In the genomic region with DNA sequence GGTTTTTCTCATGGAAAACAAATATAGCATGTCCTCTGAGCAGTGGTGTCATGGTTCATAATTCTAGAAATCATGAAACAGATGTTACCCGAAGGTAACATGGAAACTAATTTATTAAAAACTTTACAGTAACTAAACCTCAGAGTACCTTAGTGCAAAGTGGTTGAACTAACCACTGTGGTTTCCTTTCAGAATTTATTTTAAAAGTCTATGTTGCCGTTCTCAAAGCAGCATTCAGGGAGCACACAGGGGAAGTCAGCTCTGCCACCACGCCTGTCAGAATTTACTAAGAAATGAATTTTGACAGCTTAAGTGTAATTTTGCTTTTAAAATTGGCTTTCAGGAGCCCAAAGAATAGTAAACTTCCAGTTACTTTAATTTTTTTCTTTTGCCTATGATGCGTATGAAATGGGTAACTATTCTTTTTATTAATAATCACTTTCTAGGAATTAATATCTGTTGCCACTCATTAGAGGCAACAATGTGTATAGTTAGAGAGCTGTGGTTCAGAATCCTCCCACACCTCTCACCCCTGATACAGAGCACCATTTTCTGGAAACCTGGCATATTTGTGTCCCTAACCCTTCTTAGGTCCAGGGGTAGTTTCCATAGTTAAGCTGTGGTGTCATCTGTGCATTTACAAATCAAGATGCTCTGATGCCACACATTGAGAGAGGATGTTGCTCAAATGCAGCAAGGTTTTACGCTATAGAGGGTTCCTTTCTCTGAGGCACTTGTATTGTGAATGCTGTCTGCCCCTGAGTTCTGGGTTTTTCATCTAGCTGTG, we compare ENCODE assay signal across 11 cellular contexts.
DNase-seq lines count a peak whose midpoint lies in the region; ATAC-seq, FAIRE-seq and TF ChIP-seq lines count a peak whose summit lies in the region.
"Had no signal": no experiment of that assay in that cellular context is flagged by ENCODE, and none has a peak within 500 bp of the region (broad histone marks: within the 10 kb centered on the region; RNA-seq: fewer than 3 reads in every experiment).

No MANE protein-coding gene starts in this region.

- H3K27ac Mint-ChIP-seq in activated naive CD8-positive, alpha-beta T cell treated with anti-CD3 and anti-CD28 coated beads, Interleukin-2, amount 10 ng/mL, durations not matched to agents 7 days and 5 days = no peak overlapping the region

- H3K27me3 Mint-ChIP-seq in activated naive CD8-positive, alpha-beta T cell treated with anti-CD3 and anti-CD28 coated beads, Interleukin-2, amount 10 ng/mL, durations not matched to agents 7 days and 5 days = no peaks in the 10 kb centered on the region

- peak overlapping the region; percentile 33 for H3K4me3 Mint-ChIP-seq in activated naive CD8-positive, alpha-beta T cell treated with anti-CD3 and anti-CD28 coated beads, Interleukin-2, amount 10 ng/mL, durations not matched to agents 7 days and 5 days

- FAIRE-seq in GM18507 (lab: Jason Lieb, UNC) = peak; percentile 83
- FAIRE-seq: K562 had no signal

- H3K4me1 Mint-ChIP-seq in activated naive CD8-positive, alpha-beta T cell treated with anti-CD3 and anti-CD28 coated beads, Interleukin-2, amount 10 ng/mL, durations not matched to agents 7 days and 5 days = peaks cover 12% of the 10 kb centered on the region

- intact Hi-C loops in posterior vena cava (cut with DNase I) = no loop called here

- H3K36me3 Mint-ChIP-seq in activated naive CD8-positive, alpha-beta T cell treated with anti-CD3 and anti-CD28 coated beads, Interleukin-2, amount 10 ng/mL, durations not matched to agents 7 days and 5 days = peaks cover 33% of the 10 kb centered on the region

- peaks cover 5% of the 10 kb centered on the region for H3K9me3 Mint-ChIP-seq in activated naive CD8-positive, alpha-beta T cell treated with anti-CD3 and anti-CD28 coated beads, Interleukin-2, amount 10 ng/mL, durations not matched to agents 7 days and 5 days

- POLR2A ChIA-PET in activated naive CD8-positive, alpha-beta T cell treated with anti-CD3 and anti-CD28 coated beads, Interleukin-2, amount 10 ng/mL, durations not matched to agents 7 days and 5 days (lab: Charles Lee) = interaction anchor here (1.5 kb wide), 1 partner anchor 203 kb away, joined by 4 read pairs; a partner anchor contains a TSS

- peak; percentile 91 for ATAC-seq in HG03103 (IDR thresholded peaks at IDR 0.05; ENCODE audit: low read depth, unreplicated experiment)
- ATAC-seq in activated naive CD8-positive, alpha-beta T cell treated with anti-CD3 and anti-CD28 coated beads, Interleukin-2, amount 10 ng/mL, durations not matched to agents 7 days and 5 days (ENCODE audit: low read depth) = peak; percentile 96
- ATAC-seq: K562, upper lobe of right lung had no signal

- DNase-seq in GM18507 (ENCODE audit: extremely low spot score, insufficient read length, low read depth) = peak; percentile 11
- peak; percentile 50 for DNase-seq in GM20000 (ENCODE audit: low spot score)
- no peak for DNase-seq in activated naive CD8-positive, alpha-beta T cell treated with anti-CD3 and anti-CD28 coated beads, Interleukin-2, amount 10 ng/mL, durations not matched to agents 7 days and 5 days
- DNase-seq in DMS53 (lab: John Stamatoyannopoulos, UW) = no peak
- DNase-seq in nucleus accumbens (lab: John Stamatoyannopoulos, UW) = no peak
- DNase-seq in posterior vena cava (ENCODE audit: low spot score) = no peak
- no peak for DNase-seq in GDM1 (lab: John Stamatoyannopoulos, UW)
- DNase-seq: activated CD8-positive, alpha-beta memory T cell treated with anti-CD3 and anti-CD28 coated beads, Interleukin-2, amount 50 U/mL, for 48 hours; upper lobe of right lung had no signal

- no peak for TF ChIP-seq CTCF in GM20000 (IDR thresholded peaks at IDR 0.05; ENCODE audit: extremely low read depth, missing control alignments)

Comparison
In these comparisons a context has a peak if more than half of its experiments do, and no peak if none do; other contexts are left out.
1. DNase-seq: peak in GM18507 (single experiment) and GM20000 (single experiment); none in activated naive CD8-positive, alpha-beta T cell treated with anti-CD3 and anti-CD28 coated beads, Interleukin-2, amount 10 ng/mL, durations not matched to agents 7 days and 5 days (single experiment), DMS53 (single experiment), nucleus accumbens (0 of 56), posterior vena cava (single experiment) and GDM1 (single experiment).